In genomic region chr20:62302341-62303048, GRCh38 we compare ENCODE assay signal across 1 cellular context.
TF ChIP-seq lines count a peak whose summit lies in the region.

A gene with protein sequence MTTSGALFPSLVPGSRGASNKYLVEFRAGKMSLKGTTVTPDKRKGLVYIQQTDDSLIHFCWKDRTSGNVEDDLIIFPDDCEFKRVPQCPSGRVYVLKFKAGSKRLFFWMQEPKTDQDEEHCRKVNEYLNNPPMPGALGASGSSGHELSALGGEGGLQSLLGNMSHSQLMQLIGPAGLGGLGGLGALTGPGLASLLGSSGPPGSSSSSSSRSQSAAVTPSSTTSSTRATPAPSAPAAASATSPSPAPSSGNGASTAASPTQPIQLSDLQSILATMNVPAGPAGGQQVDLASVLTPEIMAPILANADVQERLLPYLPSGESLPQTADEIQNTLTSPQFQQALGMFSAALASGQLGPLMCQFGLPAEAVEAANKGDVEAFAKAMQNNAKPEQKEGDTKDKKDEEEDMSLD (plus strand): TSS chr20:62302997. CDS start chr20:62303569, 572 bp downstream.

TF ChIP-seq in HepG2, 621 proteins besides CTCF, POLR2A, EP300 and RAD21 (continued from another document and continues in another):
- TF ChIP-seq AKNA (CRISPR knock-in tag; IDR thresholded peaks at IDR 0.05; ENCODE audit: borderline replicate concordance) (peak; percentile 64; the same call in 1 of the 2 replicates), JUNB (CRISPR knock-in tag; IDR thresholded peaks at IDR 0.05; ENCODE audit: borderline replicate concordance) (no peak), ZFAT (CRISPR knock-in tag; conservative IDR thresholded peaks at IDR 0.05) (no peak), HDAC1 (CRISPR knock-in tag; IDR thresholded peaks at IDR 0.05) (peak; percentile 94), ZNF292 (CRISPR knock-in tag; IDR thresholded peaks at IDR 0.05; ENCODE audit: borderline replicate concordance, low read depth) (no peak), ATRX (CRISPR knock-in tag; IDR thresholded peaks at IDR 0.05; ENCODE audit: borderline replicate concordance) (no peak), ZNF720 (CRISPR knock-in tag; IDR thresholded peaks at IDR 0.05) (no peak), MAFG (CRISPR knock-in tag; IDR thresholded peaks at IDR 0.05) (peak; percentile 89), BHLHE40 (IDR thresholded peaks at IDR 0.05; ENCODE audit: low read length) (peak; percentile 38), ZBTB42 (CRISPR knock-in tag; IDR thresholded peaks at IDR 0.05) (no peak), ONECUT2 (CRISPR knock-in tag; IDR thresholded peaks at IDR 0.05) (no peak), ZNF672 (CRISPR knock-in tag; IDR thresholded peaks at IDR 0.05) (no peak), NPAS2 (CRISPR knock-in tag; IDR thresholded peaks at IDR 0.05; ENCODE audit: borderline replicate concordance) (no peak), ZFYVE20 (CRISPR knock-in tag; IDR thresholded peaks at IDR 0.05; ENCODE audit: borderline replicate concordance, low read depth) (peak; percentile 71; the same call in 1 of the 2 replicates), ZNF160 (CRISPR knock-in tag; IDR thresholded peaks at IDR 0.05) (peak; percentile 45; the same call in 1 of the 2 replicates), HNF4G (IDR thresholded peaks at IDR 0.05; ENCODE audit: borderline replicate concordance, low read depth, low read length) (no peak), HNF4G (CRISPR knock-in tag; IDR thresholded peaks at IDR 0.05; ENCODE audit: borderline replicate concordance, low read depth) (no peak; the same call in 1 of the 2 replicates), ZNF782 (CRISPR knock-in tag; IDR thresholded peaks at IDR 0.05; ENCODE audit: borderline replicate concordance) (no peak), TIGD3 (CRISPR knock-in tag; IDR thresholded peaks at IDR 0.05; ENCODE audit: borderline replicate concordance) (no peak), HES4 (CRISPR knock-in tag; IDR thresholded peaks at IDR 0.05; ENCODE audit: borderline replicate concordance) (peak; percentile 54), TARDBP (CRISPR knock-in tag; IDR thresholded peaks at IDR 0.05) (peak; percentile 28; the same call in 1 of the 2 replicates), ZNF766 (CRISPR knock-in tag; IDR thresholded peaks at IDR 0.05; ENCODE audit: borderline replicate concordance) (peak; percentile 90; the same call in 1 of the 2 replicates), ZC3H4 (CRISPR knock-in tag; IDR thresholded peaks at IDR 0.05; ENCODE audit: borderline replicate concordance) (peak; percentile 58; the same call in 1 of the 2 replicates), ZGPAT (CRISPR knock-in tag; IDR thresholded peaks at IDR 0.05) (peak; percentile 92), ELF1 (CRISPR knock-in tag; IDR thresholded peaks at IDR 0.05) (peak; percentile 90), SATB2 (CRISPR knock-in tag; IDR thresholded peaks at IDR 0.05) (no peak), ZNF263 (CRISPR knock-in tag; IDR thresholded peaks at IDR 0.05) (no peak), SP4 (CRISPR knock-in tag; IDR thresholded peaks at IDR 0.05) (peak; percentile 99), FLYWCH1 (CRISPR knock-in tag; IDR thresholded peaks at IDR 0.05) (no peak), TMF1 (CRISPR knock-in tag; IDR thresholded peaks at IDR 0.05; ENCODE audit: low read depth) (no peak; the same call in 1 of the 2 replicates), DR1 (CRISPR knock-in tag; IDR thresholded peaks at IDR 0.05) (peak; percentile 80; the same call in 1 of the 2 replicates), CCDC6 (CRISPR knock-in tag; IDR thresholded peaks at IDR 0.05) (peak; percentile 37; the same call in 1 of the 2 replicates), ZNF691 (CRISPR knock-in tag; IDR thresholded peaks at IDR 0.05; ENCODE audit: borderline replicate concordance, low read depth) (no peak), IKZF5 (CRISPR knock-in tag; IDR thresholded peaks at IDR 0.05) (peak; percentile 77), NFRKB (IDR thresholded peaks at IDR 0.05) (no peak), ZNF484 (CRISPR knock-in tag; IDR thresholded peaks at IDR 0.05; ENCODE audit: borderline replicate concordance, low read depth) (no peak), SAFB2 (CRISPR knock-in tag; IDR thresholded peaks at IDR 0.05; ENCODE audit: borderline replicate concordance, low read depth) (peak; percentile 71; the same call in 1 of the 2 replicates), NR3C1 (CRISPR knock-in tag; IDR thresholded peaks at IDR 0.05) (no peak), ZNF205 (CRISPR knock-in tag; IDR thresholded peaks at IDR 0.05) (peak; percentile 92), IRF9 (CRISPR knock-in tag; IDR thresholded peaks at IDR 0.05; ENCODE audit: borderline replicate concordance) (peak; percentile 60), ZNF180 (CRISPR knock-in tag; IDR thresholded peaks at IDR 0.05; ENCODE audit: borderline replicate concordance, low read depth) (no peak), ZSCAN20 (CRISPR knock-in tag; IDR thresholded peaks at IDR 0.05; ENCODE audit: borderline replicate concordance) (no peak; the same call in 1 of the 2 replicates), HCFC1 (IDR thresholded peaks at IDR 0.05; ENCODE audit: low read depth, low read length) (peak; percentile 70)
- TF ChIP-seq, protein P1, sequence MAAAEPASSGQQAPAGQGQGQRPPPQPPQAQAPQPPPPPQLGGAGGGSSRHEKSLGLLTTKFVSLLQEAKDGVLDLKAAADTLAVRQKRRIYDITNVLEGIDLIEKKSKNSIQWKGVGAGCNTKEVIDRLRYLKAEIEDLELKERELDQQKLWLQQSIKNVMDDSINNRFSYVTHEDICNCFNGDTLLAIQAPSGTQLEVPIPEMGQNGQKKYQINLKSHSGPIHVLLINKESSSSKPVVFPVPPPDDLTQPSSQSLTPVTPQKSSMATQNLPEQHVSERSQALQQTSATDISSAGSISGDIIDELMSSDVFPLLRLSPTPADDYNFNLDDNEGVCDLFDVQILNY (CRISPR knock-in tag; conservative IDR thresholded peaks at IDR 0.05): no peak; the same call in 1 of the 2 replicates
- TF ChIP-seq, protein P2, sequence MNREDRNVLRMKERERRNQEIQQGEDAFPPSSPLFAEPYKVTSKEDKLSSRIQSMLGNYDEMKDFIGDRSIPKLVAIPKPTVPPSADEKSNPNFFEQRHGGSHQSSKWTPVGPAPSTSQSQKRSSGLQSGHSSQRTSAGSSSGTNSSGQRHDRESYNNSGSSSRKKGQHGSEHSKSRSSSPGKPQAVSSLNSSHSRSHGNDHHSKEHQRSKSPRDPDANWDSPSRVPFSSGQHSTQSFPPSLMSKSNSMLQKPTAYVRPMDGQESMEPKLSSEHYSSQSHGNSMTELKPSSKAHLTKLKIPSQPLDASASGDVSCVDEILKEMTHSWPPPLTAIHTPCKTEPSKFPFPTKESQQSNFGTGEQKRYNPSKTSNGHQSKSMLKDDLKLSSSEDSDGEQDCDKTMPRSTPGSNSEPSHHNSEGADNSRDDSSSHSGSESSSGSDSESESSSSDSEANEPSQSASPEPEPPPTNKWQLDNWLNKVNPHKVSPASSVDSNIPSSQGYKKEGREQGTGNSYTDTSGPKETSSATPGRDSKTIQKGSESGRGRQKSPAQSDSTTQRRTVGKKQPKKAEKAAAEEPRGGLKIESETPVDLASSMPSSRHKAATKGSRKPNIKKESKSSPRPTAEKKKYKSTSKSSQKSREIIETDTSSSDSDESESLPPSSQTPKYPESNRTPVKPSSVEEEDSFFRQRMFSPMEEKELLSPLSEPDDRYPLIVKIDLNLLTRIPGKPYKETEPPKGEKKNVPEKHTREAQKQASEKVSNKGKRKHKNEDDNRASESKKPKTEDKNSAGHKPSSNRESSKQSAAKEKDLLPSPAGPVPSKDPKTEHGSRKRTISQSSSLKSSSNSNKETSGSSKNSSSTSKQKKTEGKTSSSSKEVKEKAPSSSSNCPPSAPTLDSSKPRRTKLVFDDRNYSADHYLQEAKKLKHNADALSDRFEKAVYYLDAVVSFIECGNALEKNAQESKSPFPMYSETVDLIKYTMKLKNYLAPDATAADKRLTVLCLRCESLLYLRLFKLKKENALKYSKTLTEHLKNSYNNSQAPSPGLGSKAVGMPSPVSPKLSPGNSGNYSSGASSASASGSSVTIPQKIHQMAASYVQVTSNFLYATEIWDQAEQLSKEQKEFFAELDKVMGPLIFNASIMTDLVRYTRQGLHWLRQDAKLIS (CRISPR knock-in tag; IDR thresholded peaks at IDR 0.05): no peak
- TF ChIP-seq, protein P3, sequence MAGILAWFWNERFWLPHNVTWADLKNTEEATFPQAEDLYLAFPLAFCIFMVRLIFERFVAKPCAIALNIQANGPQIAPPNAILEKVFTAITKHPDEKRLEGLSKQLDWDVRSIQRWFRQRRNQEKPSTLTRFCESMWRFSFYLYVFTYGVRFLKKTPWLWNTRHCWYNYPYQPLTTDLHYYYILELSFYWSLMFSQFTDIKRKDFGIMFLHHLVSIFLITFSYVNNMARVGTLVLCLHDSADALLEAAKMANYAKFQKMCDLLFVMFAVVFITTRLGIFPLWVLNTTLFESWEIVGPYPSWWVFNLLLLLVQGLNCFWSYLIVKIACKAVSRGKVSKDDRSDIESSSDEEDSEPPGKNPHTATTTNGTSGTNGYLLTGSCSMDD (CRISPR knock-in tag; IDR thresholded peaks at IDR 0.05): no peak
